Comparison of ENCODE assay signal across 15 cellular contexts in the genomic region with DNA sequence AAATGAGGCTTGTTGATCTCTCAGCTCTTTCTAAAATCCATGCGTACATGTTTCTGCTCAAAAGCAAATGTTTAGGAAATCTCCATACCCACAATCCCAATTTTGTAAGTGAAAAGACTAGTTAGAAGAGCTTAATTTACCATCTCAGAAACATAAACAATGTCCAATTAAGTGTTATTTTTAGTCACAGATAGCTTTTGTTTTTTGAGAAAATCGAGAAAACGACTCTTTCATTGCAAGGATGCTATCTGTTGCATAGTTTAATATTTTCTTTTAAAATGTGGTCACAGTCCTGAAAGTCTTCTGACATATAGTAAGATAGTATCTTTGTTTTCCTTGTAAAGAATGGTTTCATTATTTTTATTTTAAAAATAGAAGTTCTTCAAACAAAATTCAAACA.
DNase-seq lines count a peak whose midpoint lies in the region; ATAC-seq and TF ChIP-seq lines count a peak whose summit lies in the region.
"Had no signal": no experiment of that assay in that cellular context is flagged by ENCODE, and none has a peak within 500 bp of the region (broad histone marks: within the 10 kb centered on the region; RNA-seq: fewer than 3 reads in every experiment).

No MANE protein-coding gene starts in this region.

- intact Hi-C loops in IMR-90 (cut with micrococcal nuclease) = no loop called here

- H3K9me3 Mint-ChIP-seq in osteocyte (ENCODE audit: unreplicated experiment) (no peaks in the 10 kb centered on the region), endodermal cell (peaks cover 4% of the 10 kb centered on the region)

- H3K27me3 ChIP-seq in IMR-90 (ENCODE audit: control insufficient read depth, insufficient read depth, low read length) (no peaks in the 10 kb centered on the region), endodermal cell (ENCODE audit: control insufficient read depth, insufficient read depth, low read length, poor library complexity, severe bottlenecking) (no peaks in the 10 kb centered on the region)
- H3K27me3 ChIP-seq: BLaER1 had no signal

- no peak overlapping the region for H3K27ac ChIP-seq in IMR-90 (ENCODE audit: insufficient read depth, low read length)
- no peak overlapping the region for H3K27ac ChIP-seq in endodermal cell (ENCODE audit: low read depth, low read length)
- H3K27ac ChIP-seq: BLaER1, GM23248 had no signal

- no peak for TF ChIP-seq RAD21 in IMR-90 (IDR thresholded peaks at IDR 0.05; ENCODE audit: low read length)

- peak overlapping the region; percentile 85; the same call in 1 of the 2 replicates for H2AK5ac ChIP-seq in IMR-90 (ENCODE audit: low read depth, low read length)

- dilution Hi-C loops in IMR-90 (cut with HindIII; ENCODE audit: low sequenced_read_pairs, unreplicated experiment) = no loop called here

- no peak overlapping the region for H2AFZ ChIP-seq in IMR-90 (replicated peaks; ENCODE audit: low read length, poor library complexity)
- H2AFZ ChIP-seq: GM23248 had no signal

- H3K4me2 ChIP-seq in IMR-90 (ENCODE audit: low read depth, low read length) = no peak overlapping the region
- H3K4me2 ChIP-seq: BLaER1 had no signal

- TF ChIP-seq CTCF in IMR-90 (conservative IDR thresholded peaks at IDR 0.05; ENCODE audit: low read depth, low read length) (no peak), osteocyte (IDR thresholded peaks at IDR 0.05) (no peak), endodermal cell (conservative IDR thresholded peaks at IDR 0.05) (no peak)

- H3K9me1 ChIP-seq in IMR-90 (ENCODE audit: insufficient read depth, low read length) = peaks cover 6% of the 10 kb centered on the region; the same call in 1 of the 2 replicates

- H3K9ac ChIP-seq in IMR-90 (ENCODE audit: low read depth, low read length) = no peak overlapping the region
- no peak overlapping the region for H3K9ac ChIP-seq in endodermal cell (ENCODE audit: extremely low read depth, low read length, poor library complexity, severe bottlenecking)
- H3K9ac ChIP-seq: BLaER1, GM23248 had no signal

- H2AK9ac ChIP-seq in IMR-90 (replicated peaks; ENCODE audit: low read depth, low read length, poor library complexity) = no peak overlapping the region

- POLR2A ChIA-PET in IMR-90 (lab: Charles Lee; ENCODE audit: unreplicated experiment) = no interaction called here

- DNase-seq in IMR-90 (no peak), foreskin melanocyte (peak; percentile 91), osteocyte (ENCODE audit: extremely low spot score, unreplicated experiment) (no peak), AG08395 (ENCODE audit: low spot score) (no peak), endodermal cell (no peak)
- DNase-seq: CD4-positive, alpha-beta memory T cell; DMS153; DND-41; GM23248; HCEC 1CT; KG1 had no signal

- H3K4me1 Mint-ChIP-seq in osteocyte (ENCODE audit: unreplicated experiment) = peaks cover 67% of the 10 kb centered on the region
- H3K4me1 Mint-ChIP-seq in endodermal cell = peaks cover 4% of the 10 kb centered on the region
- H3K4me1 Mint-ChIP-seq: CD4-positive, alpha-beta memory T cell had no signal

- no TSS peak for BruUV-seq in IMR-90 (replicated peaks; lab: Mats Ljungman, UMichigan)

- H3K4ac ChIP-seq in IMR-90 (ENCODE audit: low read depth, low read length) = peak overlapping the region; percentile 31; the same call in 1 of the 2 replicates

- H2BK20ac ChIP-seq in IMR-90 (ENCODE audit: low read depth, low read length) = peak overlapping the region; percentile 92; the same call in 1 of the 2 replicates

- no peak overlapping the region for H3K23ac ChIP-seq in IMR-90 (ENCODE audit: low read depth, low read length)

- peak overlapping the region; percentile 93 for H2BK120ac ChIP-seq in IMR-90 (ENCODE audit: low read depth, low read length)

- ATAC-seq in IMR-90 (ENCODE audit: low read depth) (no peak), GM21717 (IDR thresholded peaks at IDR 0.05; ENCODE audit: unreplicated experiment) (no peak)
- ATAC-seq: HepG2 had no signal

- H3K4me1 ChIP-seq in IMR-90 (ENCODE audit: control insufficient read depth, insufficient read depth, low read length) (peaks cover 3% of the 10 kb centered on the region; the same call in 1 of the 2 replicates), endodermal cell (ENCODE audit: control insufficient read depth, insufficient read depth, low read length) (no peaks in the 10 kb centered on the region)

- no peak overlapping the region for H2BK5ac ChIP-seq in IMR-90 (ENCODE audit: low read depth, low read length, poor library complexity, severe bottlenecking)

- no CpG with 5 or more reads among the region's 3 CpGs for WGBS in IMR-90 (ENCODE audit: extremely low coverage in 2 of 2, insufficient read length in 1 of 2), 2 experiments
- WGBS in endodermal cell (ENCODE audit: insufficient coverage in 1 of 2, insufficient read length in 1 of 2), 2 experiments = 91 to 100% methylated on average over 2 to 3 of the region's 3 CpGs

- H3K18ac ChIP-seq in IMR-90 (ENCODE audit: low read depth, low read length) = peak overlapping the region; percentile 82; the same call in 1 of the 2 replicates

- H3K9me3 ChIP-seq in IMR-90 (ENCODE audit: control insufficient read depth, insufficient read depth, low read length) = no peaks in the 10 kb centered on the region
- H3K9me3 ChIP-seq in endodermal cell (ENCODE audit: control insufficient read depth, low read length) = no peaks in the 10 kb centered on the region
- H3K9me3 ChIP-seq: BLaER1 had no signal

- peak overlapping the region in 1 of 2 experiments; percentile 5; a peak in 1 of 4 replicates for H4K8ac ChIP-seq in IMR-90 (ENCODE audit: low read depth in 2 of 2, low read length in 2 of 2)

- CTCF ChIA-PET in IMR-90 (lab: Yijun Ruan, JAX) = no interaction called here

- H3K4me3 ChIP-seq in IMR-90 (ENCODE audit: insufficient read depth, low read depth, low read length) (no peak overlapping the region), endodermal cell (ENCODE audit: low read length) (no peak overlapping the region)
- H3K4me3 ChIP-seq: BLaER1, GM23248 had no signal

- 0 out of 2 replicates have a peak overlapping the region, but pooled peaks have one; percentile 66 for H4K91ac ChIP-seq in IMR-90 (ENCODE audit: insufficient read depth, low read depth, low read length)

- no peak for TF ChIP-seq POLR2A in IMR-90 (IDR thresholded peaks at IDR 0.05; ENCODE audit: low read depth, low read length)

- peak overlapping the region; percentile 84 for H3K27ac Mint-ChIP-seq in osteocyte (ENCODE audit: unreplicated experiment)
- H3K27ac Mint-ChIP-seq in endodermal cell = no peak overlapping the region
- H3K27ac Mint-ChIP-seq: CD14-positive monocyte; CD4-positive, alpha-beta memory T cell had no signal

- no peaks in the 10 kb centered on the region for H3K36me3 ChIP-seq in IMR-90 (ENCODE audit: control insufficient read depth, insufficient read depth, low read length)
- H3K36me3 ChIP-seq in endodermal cell (ENCODE audit: control insufficient read depth, insufficient read depth, low read length) = no peaks in the 10 kb centered on the region
- H3K36me3 ChIP-seq: BLaER1 had no signal

- H3K56ac ChIP-seq in IMR-90 (ENCODE audit: extremely low read depth, insufficient read depth, low read length) = no peak overlapping the region

- H3K14ac ChIP-seq in IMR-90 (replicated peaks; ENCODE audit: low read depth, low read length) = no peak overlapping the region

- in situ Hi-C loops in IMR-90 (cut with MboI; ENCODE audit: low sequenced_read_pairs) = loop anchor here (25.0 kb wide), 1 partner anchor 375 kb away; no protein-coding TSS in a partner anchor

- H3K36me3 Mint-ChIP-seq in osteocyte (ENCODE audit: unreplicated experiment) = no peaks in the 10 kb centered on the region
- H3K36me3 Mint-ChIP-seq in endodermal cell (ENCODE audit: low read depth) = no peaks in the 10 kb centered on the region
- H3K36me3 Mint-ChIP-seq: CD14-positive monocyte; CD4-positive, alpha-beta memory T cell had no signal

- no peaks in the 10 kb centered on the region for H3K27me3 Mint-ChIP-seq in osteocyte (ENCODE audit: unreplicated experiment)
- H3K27me3 Mint-ChIP-seq in endodermal cell (ENCODE audit: insufficient read depth) = no peaks in the 10 kb centered on the region

- H2BK15ac ChIP-seq in IMR-90 (ENCODE audit: low read depth, low read length) = peak overlapping the region; percentile 34; the same call in 1 of the 3 replicates

- H3K4me3 Mint-ChIP-seq in osteocyte (ENCODE audit: unreplicated experiment) (no peak overlapping the region), endodermal cell (no peak overlapping the region)
- H3K4me3 Mint-ChIP-seq: CD14-positive monocyte; CD4-positive, alpha-beta memory T cell had no signal

- H4K20me1 ChIP-seq in IMR-90 (ENCODE audit: insufficient read depth, low read length) = no peaks in the 10 kb centered on the region
- H4K20me1 ChIP-seq: BLaER1 had no signal

- H4K5ac ChIP-seq in IMR-90 (ENCODE audit: low read depth, low read length) = no peak overlapping the region

- no peaks in the 10 kb centered on the region for H3K79me1 ChIP-seq in IMR-90 (ENCODE audit: low read depth in 1 of 2, low read length in 2 of 2)

TF ChIP-seq in IMR-90, 13 proteins besides CTCF, POLR2A, EP300 and RAD21:
- TF ChIP-seq RFX5 (IDR thresholded peaks at IDR 0.05; ENCODE audit: low read depth, low read length) (no peak), MXI1 (IDR thresholded peaks at IDR 0.05; ENCODE audit: borderline replicate concordance, low read depth, low read length) (no peak)
